Comparison of ENCODE assay signal across 8 cellular contexts in genomic region chr12:69154585-69155363, GRCh38.
DNase-seq lines count a peak whose midpoint lies in the region; ATAC-seq, FAIRE-seq and TF ChIP-seq lines count a peak whose summit lies in the region.

No MANE protein-coding gene starts in this region.

- H3K4me3 ChIP-seq in MG63 (no peak overlapping the region), gastroesophageal sphincter (no peak overlapping the region)

- no peak for ATAC-seq in gastroesophageal sphincter

- H3K27ac Mint-ChIP-seq in progenitor cell of endocrine pancreas = no peak overlapping the region

- no peaks in the 10 kb centered on the region for H3K36me3 Mint-ChIP-seq in progenitor cell of endocrine pancreas (ENCODE audit: insufficient read depth)

- no peak for FAIRE-seq in urothelium cell line (lab: Jason Lieb, UNC)

- H3K4me3 Mint-ChIP-seq in progenitor cell of endocrine pancreas (ENCODE audit: low read depth) = no peak overlapping the region

- H3K4me1 Mint-ChIP-seq in progenitor cell of endocrine pancreas (ENCODE audit: low read depth) = peaks cover 16% of the 10 kb centered on the region

- peak; percentile 96 for TF ChIP-seq CTCF in AG09319 (IDR thresholded peaks at IDR 0.05; ENCODE audit: low read depth, low read length)
- peak; percentile 68 to 88 (median 80) for TF ChIP-seq CTCF in gastroesophageal sphincter (IDR thresholded peaks at IDR 0.05)
- TF ChIP-seq CTCF in progenitor cell of endocrine pancreas (IDR thresholded peaks at IDR 0.05; ENCODE audit: unreplicated experiment) = peak; percentile 97

- TF ChIP-seq POLR2A in gastroesophageal sphincter (IDR thresholded peaks at IDR 0.05) = no peak

- DNase-seq in AG09319 (ENCODE audit: extremely low read depth, low read depth) (peak; percentile 15), GM19238 (ENCODE audit: insufficient read length, low spot score) (peak; percentile 27), MG63 (peak; percentile 32), SK-MEL-5 (ENCODE audit: low read depth, low spot score) (peak; percentile 79), progenitor cell of endocrine pancreas (ENCODE audit: low spot score, unreplicated experiment) (peak; percentile 38), urothelium cell line (ENCODE audit: low spot score) (peak; percentile 37)
- DNase-seq in activated gamma-delta T cell treated with anti-CD3 and anti-CD28 coated beads, Interleukin-2, amount 50 U/mL, for 16 hours (ENCODE audit: low read depth) = peak; percentile 67

- H3K36me3 ChIP-seq in MG63 (no peaks in the 10 kb centered on the region), gastroesophageal sphincter (no peaks in the 10 kb centered on the region)

- H3K9me3 ChIP-seq in MG63 (no peaks in the 10 kb centered on the region), gastroesophageal sphincter (no peaks in the 10 kb centered on the region)

- H3K4me1 ChIP-seq in gastroesophageal sphincter = peaks cover 0 to 33% (median 0%) of the 10 kb centered on the region in 3 donors

- no peaks in the 10 kb centered on the region for H3K9me3 Mint-ChIP-seq in progenitor cell of endocrine pancreas (ENCODE audit: low read depth)

- H3K27me3 ChIP-seq in MG63 (no peaks in the 10 kb centered on the region), gastroesophageal sphincter (no peaks in the 10 kb centered on the region)

- no peaks in the 10 kb centered on the region for H3K27me3 Mint-ChIP-seq in progenitor cell of endocrine pancreas

- no peak for TF ChIP-seq EP300 in gastroesophageal sphincter (IDR thresholded peaks at IDR 0.05)

- H3K27ac ChIP-seq in gastroesophageal sphincter = no peak overlapping the region

- in situ Hi-C loops in SK-MEL-5 (cut with HindIII; ENCODE audit: low pct_unique_long_range_greater_than_20kb, low sequenced_read_pairs) = no loop called here

- WGBS in gastroesophageal sphincter (ENCODE audit: low coverage in 1 of 2), 2 donors = 8 to 9% methylated on average over 7 of the region's 7 CpGs

Comparison
In these comparisons a context has a peak if more than half of its experiments do, and no peak if none do; other contexts are left out.
1. DNase-seq: peak in every context shown above with its lines; median percentile 79 in SK-MEL-5; 67 in activated gamma-delta T cell treated with anti-CD3 and anti-CD28 coated beads, Interleukin-2, amount 50 U/mL, for 16 hours; 38 in progenitor cell of endocrine pancreas; 37 in urothelium cell line; 32 in MG63; 27 in GM19238; 15 in AG09319.